13 cellular contexts compared by ENCODE assay signal in the genomic region with DNA sequence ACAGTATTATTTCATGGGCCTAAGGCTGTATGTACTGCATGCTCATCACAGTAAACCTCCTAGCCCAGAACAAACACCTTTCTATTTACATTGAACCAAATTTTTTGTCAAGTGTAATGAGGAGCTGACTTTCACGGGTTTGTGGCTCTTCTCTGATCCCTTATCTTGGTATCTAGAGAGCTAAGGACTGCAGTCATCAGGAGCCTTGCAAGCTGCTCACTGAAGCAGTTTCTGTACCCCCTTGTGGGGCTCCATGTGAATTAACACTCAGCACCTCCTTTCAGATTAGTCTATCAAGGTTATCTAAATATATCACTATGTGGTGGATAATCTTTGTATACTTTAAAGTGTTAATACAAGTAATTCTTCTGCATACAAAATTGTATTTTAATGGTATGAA.
A peak's percentile ranks its signal among the peaks of the same experiment; 100 is the strongest.
DNase-seq lines count a peak whose midpoint lies in the region; ATAC-seq, FAIRE-seq and TF ChIP-seq lines count a peak whose summit lies in the region.
"Had no signal": no experiment of that assay in that cellular context is flagged by ENCODE, and none has a peak within 500 bp of the region (broad histone marks: within the 10 kb centered on the region; RNA-seq: fewer than 3 reads in every experiment).

No MANE protein-coding gene starts in this region.

- no peak overlapping the region for H3K4me3 ChIP-seq in A549
- H3K4me3 ChIP-seq in DND-41 (ENCODE audit: low read depth in 1 of 2, low read length in 2 of 2): no peak overlapping the region
- H3K4me3 ChIP-seq in endodermal cell (ENCODE audit: low read length): no peak overlapping the region
- H3K4me3 ChIP-seq: ovary had no signal

- CTCF ChIA-PET in A549 (lab: Yijun Ruan, JAX): interaction anchor here (0.6 to 1.6 kb wide), 6 partner anchors 9 to 164 kb away, joined by 3 to 8 read pairs (median 3); no protein-coding TSS in a partner anchor

- TF ChIP-seq CTCF in A549 (IDR thresholded peaks at IDR 0.05) (no peak), DND-41 (IDR thresholded peaks at IDR 0.05; ENCODE audit: borderline replicate concordance, extremely low read depth, low read length, poor library complexity, severe bottlenecking) (peak; percentile 37), endodermal cell (conservative IDR thresholded peaks at IDR 0.05) (peak; percentile 69)

- H3K36me3 ChIP-seq in DND-41 (ENCODE audit: insufficient read depth, low read length) (no peaks in the 10 kb centered on the region), endodermal cell (ENCODE audit: control insufficient read depth, insufficient read depth, low read length) (no peaks in the 10 kb centered on the region)
- H3K36me3 ChIP-seq: ovary had no signal

- H3K36me3 Mint-ChIP-seq in endodermal cell (ENCODE audit: low read depth): no peaks in the 10 kb centered on the region

- H3K4me2 ChIP-seq in A549: no peak overlapping the region
- no peak overlapping the region for H3K4me2 ChIP-seq in DND-41 (ENCODE audit: insufficient read depth, low read length)

- no peak overlapping the region for H2AFZ ChIP-seq in DND-41 (ENCODE audit: low read depth, low read length)

- H3K9me3 Mint-ChIP-seq in endodermal cell: no peaks in the 10 kb centered on the region

- TF ChIP-seq POLR2A in A549 (IDR thresholded peaks at IDR 0.05; ENCODE audit: low read length): no peak
- TF ChIP-seq POLR2A in GM12892 (IDR thresholded peaks at IDR 0.05; ENCODE audit: low read depth, low read length): no peak

- H3K9me3 ChIP-seq in A549 (no peaks in the 10 kb centered on the region), DND-41 (ENCODE audit: insufficient read depth, low read length, severe bottlenecking) (no peaks in the 10 kb centered on the region), endodermal cell (ENCODE audit: control insufficient read depth, low read length) (no peaks in the 10 kb centered on the region)
- H3K9me3 ChIP-seq: ovary had no signal

- H3K27ac Mint-ChIP-seq in endodermal cell: no peak overlapping the region

- 26% methylated on average over 1 of the region's 1 CpG for WGBS in A549 (ENCODE audit: missing lambda C conversion rate)
- 32 to 67% methylated on average over 1 of the region's 1 CpG for WGBS in endodermal cell (ENCODE audit: insufficient coverage in 1 of 2, insufficient read length in 1 of 2), 2 experiments

- 0 out of 6 replicates have a peak, but pooled peaks of 1 of the 2 experiments have one; percentile 47 for ATAC-seq in A549
- ATAC-seq in DND-41 (ENCODE audit: insufficient read depth, low read depth): peak; percentile 84
- no peak for ATAC-seq in GM19397 (IDR thresholded peaks at IDR 0.05; ENCODE audit: unreplicated experiment)
- no peak for ATAC-seq in HG02840 (IDR thresholded peaks at IDR 0.05; ENCODE audit: low FRiP score, unreplicated experiment)

- H3K27me3 Mint-ChIP-seq in endodermal cell (ENCODE audit: insufficient read depth): peaks cover 11% of the 10 kb centered on the region

- H3K4me3 Mint-ChIP-seq in endodermal cell: no peak overlapping the region

- H3K4me1 Mint-ChIP-seq in endodermal cell: peaks cover 5% of the 10 kb centered on the region

- peak; percentile 10 to 17 for DNase-seq in A549 (ENCODE audit: low read depth in 1 of 2, low spot score in 1 of 2)
- DNase-seq in DND-41: peak; percentile 31
- DNase-seq in RKO (ENCODE audit: low spot score): peak; percentile 22
- no peak for DNase-seq in endodermal cell
- DNase-seq in GM12892 (ENCODE audit: insufficient read length): no peak
- no peak for DNase-seq in DMS114 treated with DMSO at 0.1 percent for 48 hours (lab: John Stamatoyannopoulos, UW; ENCODE audit: unreplicated experiment)
- DNase-seq: activated CD4-positive, CD25-positive, alpha-beta regulatory T cell treated with anti-CD3 and anti-CD28 coated beads, Interleukin-2, amount 50 U/mL, for 72 hours; NCI-H82; ovary had no signal

- H3K27me3 ChIP-seq in DND-41 (ENCODE audit: insufficient read depth, low read length, poor library complexity) (no peaks in the 10 kb centered on the region), endodermal cell (ENCODE audit: control insufficient read depth, insufficient read depth, low read length, poor library complexity, severe bottlenecking) (peaks cover 27% of the 10 kb centered on the region)
- H3K27me3 ChIP-seq: ovary had no signal

- POLR2A ChIA-PET in A549 (lab: Yijun Ruan, JAX): no interaction called here

- H3K79me2 ChIP-seq in DND-41 (ENCODE audit: insufficient read depth, low read length): no peaks in the 10 kb centered on the region

- TF ChIP-seq RAD21 in A549 (conservative IDR thresholded peaks at IDR 0.05 in 1 of 2, IDR thresholded peaks at IDR 0.05 in 1 of 2): no peak

- no peaks in the 10 kb centered on the region for H3K4me1 ChIP-seq in A549
- no peaks in the 10 kb centered on the region for H3K4me1 ChIP-seq in DND-41 (ENCODE audit: insufficient read depth, low read length)
- no peaks in the 10 kb centered on the region for H3K4me1 ChIP-seq in endodermal cell (ENCODE audit: control insufficient read depth, insufficient read depth, low read length)

- FAIRE-seq in A549 (lab: Jason Lieb, UNC) (no peak), GM12892 (lab: Jason Lieb, UNC) (no peak)
- FAIRE-seq: islet of Langerhans had no signal

- H3K27ac ChIP-seq in A549 (no peak overlapping the region), DND-41 (ENCODE audit: low read length) (no peak overlapping the region), endodermal cell (ENCODE audit: low read depth, low read length) (no peak overlapping the region)
- H3K27ac ChIP-seq: HL-60, ovary had no signal

- no peaks in the 10 kb centered on the region for H4K20me1 ChIP-seq in DND-41 (ENCODE audit: insufficient read depth, low read length)

- TF ChIP-seq EP300 in A549 (IDR thresholded peaks at IDR 0.05): no peak

- H3K9ac ChIP-seq in DND-41 (ENCODE audit: low read depth, low read length) (no peak overlapping the region), endodermal cell (ENCODE audit: extremely low read depth, low read length, poor library complexity, severe bottlenecking) (no peak overlapping the region)

TF ChIP-seq in A549, 52 proteins besides CTCF, POLR2A, EP300 and RAD21:
- no peak for TF ChIP-seq HOXA7 (CRISPR knock-in tag; IDR thresholded peaks at IDR 0.05)
- no peak for TF ChIP-seq TFCP2L1 (CRISPR knock-in tag; IDR thresholded peaks at IDR 0.05)
- TF ChIP-seq CHD2 (IDR thresholded peaks at IDR 0.05; ENCODE audit: low read length, partially characterized antibody): no peak
- TF ChIP-seq RFX5 (IDR thresholded peaks at IDR 0.05): no peak
- no peak for TF ChIP-seq BHLHE40 (IDR thresholded peaks at IDR 0.05; ENCODE audit: low read depth, low read length)
- no peak for TF ChIP-seq FOSB (CRISPR knock-in tag; IDR thresholded peaks at IDR 0.05)
- TF ChIP-seq KDM5A (IDR thresholded peaks at IDR 0.05): no peak
- TF ChIP-seq ZNF302 (CRISPR knock-in tag; IDR thresholded peaks at IDR 0.05): no peak
- no peak for TF ChIP-seq HOXB13 (CRISPR knock-in tag; IDR thresholded peaks at IDR 0.05; ENCODE audit: low read depth)
- TF ChIP-seq, protein P1, sequence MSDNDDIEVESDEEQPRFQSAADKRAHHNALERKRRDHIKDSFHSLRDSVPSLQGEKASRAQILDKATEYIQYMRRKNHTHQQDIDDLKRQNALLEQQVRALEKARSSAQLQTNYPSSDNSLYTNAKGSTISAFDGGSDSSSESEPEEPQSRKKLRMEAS (IDR thresholded peaks at IDR 0.05): no peak
- TF ChIP-seq CBX8 (IDR thresholded peaks at IDR 0.05): no peak
- TF ChIP-seq PHF8 (IDR thresholded peaks at IDR 0.05; ENCODE audit: borderline replicate concordance, low read depth): no peak
- TF ChIP-seq CEBPB (IDR thresholded peaks at IDR 0.05): no peak
- no peak for TF ChIP-seq FOSL2 (IDR thresholded peaks at IDR 0.05)
- TF ChIP-seq FOSL2 (CRISPR knock-in tag; IDR thresholded peaks at IDR 0.05): no peak
- no peak for TF ChIP-seq HOXB5 (CRISPR knock-in tag; IDR thresholded peaks at IDR 0.05)
- no peak for TF ChIP-seq HES2 (IDR thresholded peaks at IDR 0.05)
- no peak for TF ChIP-seq JUN (IDR thresholded peaks at IDR 0.05)
- no peak for TF ChIP-seq ZFP36 (IDR thresholded peaks at IDR 0.05; ENCODE audit: borderline replicate concordance, partially characterized antibody)
TF ChIP-seq in A549: peak in this region for 0.

Comparison
In these comparisons a context has a peak if more than half of its experiments do, and no peak if none do; other contexts are left out.
1. DNase-seq: peak in A549 (2 of 2), DND-41 (single experiment) and RKO (single experiment); none in endodermal cell (single experiment), GM12892 (single experiment) and DMS114 treated with DMSO at 0.1 percent for 48 hours (single experiment).